Comparison of ENCODE assay signal across 21 cellular contexts in the genomic region with DNA sequence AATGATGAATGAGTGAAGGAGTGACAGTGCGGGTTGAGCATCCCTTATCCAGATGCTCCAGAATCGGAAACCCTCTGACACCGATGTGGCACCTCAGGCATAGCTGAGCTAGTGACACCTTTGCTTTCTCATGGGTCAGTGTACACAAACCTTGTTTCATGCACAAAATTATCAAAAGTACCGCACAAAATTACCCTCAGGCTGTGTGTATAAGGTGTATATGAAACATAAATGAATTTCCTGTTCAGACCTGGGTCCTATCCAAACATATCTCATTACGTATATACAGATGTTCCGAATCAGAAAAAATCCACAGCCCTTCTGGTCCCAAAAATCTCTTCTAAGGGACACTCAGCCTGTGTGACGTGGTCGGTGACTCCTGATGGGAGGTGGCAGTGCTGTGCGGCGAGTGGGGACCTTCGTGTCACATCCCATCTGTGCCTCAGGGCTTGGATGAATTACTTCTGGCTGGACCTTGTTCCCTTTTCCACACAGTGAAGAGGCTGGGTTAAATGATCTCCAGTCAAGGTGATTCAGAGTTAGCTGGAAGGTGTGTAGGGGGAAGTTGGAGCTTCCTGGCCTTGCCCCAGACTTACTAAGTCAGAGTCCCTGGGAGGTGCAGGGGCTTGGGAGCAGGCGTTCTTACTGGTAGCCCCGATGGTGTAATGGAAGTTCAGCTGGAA. TPM values are rescaled to one million over a fixed set of nuclear protein-coding genes. Genes with fewer than 3 reads are reported as not detected.
DNase-seq lines count a peak whose midpoint lies in the region; ATAC-seq and TF ChIP-seq lines count a peak whose summit lies in the region.
"Had no signal": no experiment of that assay in that cellular context is flagged by ENCODE, and none has a peak within 500 bp of the region (broad histone marks: within the 10 kb centered on the region; RNA-seq: fewer than 3 reads in every experiment).

No MANE protein-coding gene starts in this region.

- ATAC-seq in PC-3 (peak; percentile 95), GM18858 (IDR thresholded peaks at IDR 0.05; ENCODE audit: unreplicated experiment) (no peak)

- H3K36me3 ChIP-seq in PC-3 (ENCODE audit: low read depth, low read length): no peaks in the 10 kb centered on the region
- no peaks in the 10 kb centered on the region for H3K36me3 ChIP-seq in neural progenitor cell
- H3K36me3 ChIP-seq: HAP-1 had no signal

- DNase-seq in COLO668 (lab: John Stamatoyannopoulos, UW; ENCODE audit: unreplicated experiment) (peak; percentile 50), PC-3 (peak; percentile 80), epithelial cell of esophagus (ENCODE audit: low read depth) (peak; percentile 81), neural progenitor cell (ENCODE audit: low spot score) (no peak), SW480 (ENCODE audit: low spot score) (no peak), foreskin fibroblast (no peak)
- no peak for DNase-seq in activated naive CD4-positive, alpha-beta T cell treated with anti-CD3 and anti-CD28 coated beads, Interleukin-2, amount 10 ng/mL, durations not matched to agents 7 days and 5 days
- DNase-seq: activated gamma-delta T cell; amniotic stem cell; Calu3; cerebellar nuclear complex; hypothalamus; NCI-H1092; NCI-H526; occipital lobe; stimulated activated CD4-positive, alpha-beta T cell treated with anti-CD3 and anti-CD28 coated beads, Interleukin-2, amount 100 ng/mL, for 48 hours; T1000 had no signal

- H3K9me3 ChIP-seq in PC-3 (ENCODE audit: low read length) (no peaks in the 10 kb centered on the region), neural progenitor cell (ENCODE audit: low read depth) (no peaks in the 10 kb centered on the region)
- H3K9me3 ChIP-seq: HAP-1 had no signal

- peaks cover 20% of the 10 kb centered on the region for H3K4me1 ChIP-seq in PC-3 (ENCODE audit: insufficient read depth, low read length)
- H3K4me1 ChIP-seq in neural progenitor cell: peaks cover 6% of the 10 kb centered on the region
- H3K4me1 ChIP-seq: HAP-1 had no signal

- H2AFZ ChIP-seq in PC-3 (ENCODE audit: low read length): no peak overlapping the region
- no peak overlapping the region for H2AFZ ChIP-seq in neural progenitor cell (replicated peaks)

- no peak overlapping the region for H3K9ac ChIP-seq in PC-3 (ENCODE audit: low read length)
- no peak overlapping the region for H3K9ac ChIP-seq in neural progenitor cell
- H3K9ac ChIP-seq: KMS-11 had no signal

- intact Hi-C loops in PC-3 (cut with micrococcal nuclease): no loop called here

- H3F3A ChIP-seq in PC-3 (ENCODE audit: low read length, unreplicated experiment) (no peaks in the 10 kb centered on the region), neural progenitor cell (ENCODE audit: low read depth) (no peaks in the 10 kb centered on the region)

- no peaks in the 10 kb centered on the region for H3K9me2 ChIP-seq in PC-3 (replicated peaks; ENCODE audit: low read length)

- peak overlapping the region; percentile 74 for H3K27ac Mint-ChIP-seq in neural progenitor cell
- no peak overlapping the region for H3K27ac Mint-ChIP-seq in activated naive CD4-positive, alpha-beta T cell treated with anti-CD3 and anti-CD28 coated beads, Interleukin-2, amount 10 ng/mL, durations not matched to agents 7 days and 5 days

- no peaks in the 10 kb centered on the region for H3K27me3 ChIP-seq in PC-3 (ENCODE audit: low read length)
- H3K27me3 ChIP-seq in neural progenitor cell: no peaks in the 10 kb centered on the region

- peaks cover 12% of the 10 kb centered on the region for H3K27me3 Mint-ChIP-seq in neural progenitor cell (ENCODE audit: insufficient read depth, low read depth)
- H3K27me3 Mint-ChIP-seq in activated naive CD4-positive, alpha-beta T cell treated with anti-CD3 and anti-CD28 coated beads, Interleukin-2, amount 10 ng/mL, durations not matched to agents 7 days and 5 days: peaks cover 48% of the 10 kb centered on the region

- H3K9me3 Mint-ChIP-seq in neural progenitor cell: no peaks in the 10 kb centered on the region
- H3K9me3 Mint-ChIP-seq in activated naive CD4-positive, alpha-beta T cell treated with anti-CD3 and anti-CD28 coated beads, Interleukin-2, amount 10 ng/mL, durations not matched to agents 7 days and 5 days: no peaks in the 10 kb centered on the region

- H3K4me2 ChIP-seq in PC-3 (ENCODE audit: low read length) (peak overlapping the region; percentile 74), neural progenitor cell (no peak overlapping the region)
- H3K4me2 ChIP-seq: KMS-11 had no signal

- 0 out of 2 replicates have a peak overlapping the region, but pooled peaks have one; percentile 13 for H3K4me3 ChIP-seq in PC-3 (ENCODE audit: low read length)
- no peak overlapping the region for H3K4me3 ChIP-seq in epithelial cell of esophagus (ENCODE audit: low read length)
- no peak overlapping the region for H3K4me3 ChIP-seq in neural progenitor cell
- H3K4me3 ChIP-seq in foreskin fibroblast (ENCODE audit: low read depth in 1 of 2, low read length in 2 of 2): no peak overlapping the region
- H3K4me3 ChIP-seq: HAP-1, SK-N-MC had no signal

- H3K4me1 Mint-ChIP-seq in neural progenitor cell: peaks cover 36% of the 10 kb centered on the region
- H3K4me1 Mint-ChIP-seq in activated naive CD4-positive, alpha-beta T cell treated with anti-CD3 and anti-CD28 coated beads, Interleukin-2, amount 10 ng/mL, durations not matched to agents 7 days and 5 days: no peaks in the 10 kb centered on the region

- CTCF ChIA-PET in PC-3 (lab: Charles Lee): no interaction called here
- CTCF ChIA-PET in activated naive CD4-positive, alpha-beta T cell treated with anti-CD3 and anti-CD28 coated beads, Interleukin-2, amount 10 ng/mL, durations not matched to agents 7 days and 5 days (lab: Charles Lee): no interaction called here

- TF ChIP-seq CTCF in PC-3 (conservative IDR thresholded peaks at IDR 0.05; ENCODE audit: low read depth, low read length): no peak
- no peak for TF ChIP-seq CTCF in epithelial cell of esophagus (IDR thresholded peaks at IDR 0.05; ENCODE audit: insufficient read depth, low read depth, low read length, missing control alignments)
- no peak for TF ChIP-seq CTCF in neural progenitor cell (IDR thresholded peaks at IDR 0.05)
- no peak for TF ChIP-seq CTCF in foreskin fibroblast (IDR thresholded peaks at IDR 0.05; ENCODE audit: low read depth, low read length)

- H3K27ac ChIP-seq in PC-3 (ENCODE audit: low read length) (peak overlapping the region; percentile 58), neural progenitor cell (no peak overlapping the region)
- H3K27ac ChIP-seq: KMS-11, SK-N-MC had no signal

- POLR2A ChIA-PET in PC-3 (lab: Charles Lee; ENCODE audit: unreplicated experiment): no interaction called here

- H3K4me3 Mint-ChIP-seq in neural progenitor cell: no peak overlapping the region
- H3K4me3 Mint-ChIP-seq in activated naive CD4-positive, alpha-beta T cell treated with anti-CD3 and anti-CD28 coated beads, Interleukin-2, amount 10 ng/mL, durations not matched to agents 7 days and 5 days: no peak overlapping the region

- H3K79me2 ChIP-seq in PC-3 (ENCODE audit: low read length): peaks cover 3% of the 10 kb centered on the region; the same call in 1 of the 2 replicates
- peaks cover 51% of the 10 kb centered on the region for H3K79me2 ChIP-seq in neural progenitor cell (ENCODE audit: low read depth)

- BruUV-seq in PC-3 (replicated peaks; lab: Mats Ljungman, UMichigan): no TSS peak

- H4K20me1 ChIP-seq in PC-3 (ENCODE audit: low read length): peaks cover 7% of the 10 kb centered on the region; the same call in 1 of the 2 replicates
- peaks cover 30% of the 10 kb centered on the region for H4K20me1 ChIP-seq in neural progenitor cell (ENCODE audit: low read depth)

- peaks cover 15% of the 10 kb centered on the region for H3K36me3 Mint-ChIP-seq in neural progenitor cell
- H3K36me3 Mint-ChIP-seq in activated naive CD4-positive, alpha-beta T cell treated with anti-CD3 and anti-CD28 coated beads, Interleukin-2, amount 10 ng/mL, durations not matched to agents 7 days and 5 days: no peaks in the 10 kb centered on the region

RNA-seq across cellular contexts. Expression of a gene that starts 18.8 kb away (rescaled TPM):
- total RNA-seq in PC-3 (2014; rRNA removed) (10.3 and 13.8 TPM in 2 replicates), neural progenitor cell (ENCODE audit: low replicate concordance) (36.6 and 140 TPM in 2 replicates)

Comparison
In these comparisons a context has a peak if more than half of its experiments do, and no peak if none do; other contexts are left out.
1. DNase-seq: peak in COLO668 (single experiment), PC-3 (single experiment) and epithelial cell of esophagus (single experiment); none in neural progenitor cell (single experiment), SW480 (single experiment), foreskin fibroblast (0 of 2) and activated naive CD4-positive, alpha-beta T cell treated with anti-CD3 and anti-CD28 coated beads, Interleukin-2, amount 10 ng/mL, durations not matched to agents 7 days and 5 days (single experiment).